In the genomic region with DNA sequence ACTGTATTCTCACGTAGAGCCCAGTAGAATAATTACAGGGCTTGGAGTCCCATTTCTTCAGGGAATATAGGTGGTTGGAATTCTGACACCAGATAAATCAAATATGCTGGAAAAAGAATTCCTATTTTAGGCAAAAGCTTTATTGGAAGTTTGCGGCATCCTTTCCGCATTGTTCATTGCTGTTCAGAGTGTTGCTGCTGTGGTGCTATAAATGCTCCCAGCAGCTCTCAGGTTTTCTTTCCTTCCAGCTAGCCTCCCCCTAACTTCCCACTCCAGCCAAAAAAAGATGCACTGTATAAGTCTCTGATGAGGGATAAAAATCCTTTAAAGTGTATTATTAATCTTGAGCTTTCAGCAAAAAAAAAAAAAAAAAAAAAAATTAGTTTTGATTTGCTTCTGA, we compare ENCODE assay signal across 33 cellular contexts.
"Had no signal": no experiment of that assay in that cellular context is flagged by ENCODE, and none has a peak within 500 bp of the region (broad histone marks: within the 10 kb centered on the region; RNA-seq: fewer than 3 reads in every experiment).

No MANE protein-coding gene starts in this region.

- FAIRE-seq: bronchial epithelial cell, TTC549 had no signal

- H3K9me3 ChIP-seq: adrenal gland, ascending aorta had no signal

- DNase-seq: activated B cell treated with CpG ODN at 0.5 μM for 24 hours; activated CD4-positive, alpha-beta memory T cell treated with anti-CD3 and anti-CD28 coated beads for 36 hours; activated CD4-positive, alpha-beta T cell treated with anti-CD3 and anti-CD28 coated beads for 4 hours; activated CD4-positive, alpha-beta T cell treated with anti-CD3 and anti-CD28 coated beads, Interleukin-2, amount 10 ng/mL, durations not matched to agents 24 days and 14 days; activated CD4-positive, alpha-beta T cell treated with anti-CD3 and anti-CD28 coated beads, Interleukin-2, amount 50 U/mL, for 1 hour; activated CD4-positive, alpha-beta T cell treated with anti-CD3 and anti-CD28 coated beads, Interleukin-2, amount 50 U/mL, for 4 hours; activated CD4-positive, CD25-positive, alpha-beta regulatory T cell treated with anti-CD3 and anti-CD28 coated beads, Interleukin-2, amount 50 U/mL, for 72 hours; activated CD8-positive, alpha-beta memory T cell treated with anti-CD3 and anti-CD28 coated beads, Interleukin-2, amount 50 U/mL, for 4 hours; activated CD8-positive, alpha-beta T cell treated with anti-CD3 and anti-CD28 coated beads for 36 hours; activated effector memory CD4-positive, alpha-beta T cell treated with anti-CD3 and anti-CD28 coated beads, Interleukin-2, amount 50 U/mL, for 16 hours; activated gamma-delta T cell treated with Interleukin-2 at 50 U/mL for 16 hours; activated naive CD4-positive, alpha-beta T cell; activated naive CD4-positive, alpha-beta T cell treated with anti-CD3 and anti-CD28 coated beads for 36 hours; activated naive CD4-positive, alpha-beta T cell treated with anti-CD3 and anti-CD28 coated beads, Interleukin-2, amount 50 U/mL, for 16 hours; activated naive CD8-positive, alpha-beta T cell treated with anti-CD3 and anti-CD28 coated beads for 36 hours; activated T-cell treated with anti-CD3 and anti-CD28 coated beads for 4 hours; activated T-cell treated with anti-CD3 and anti-CD28 coated beads, Interleukin-2, amount 50 U/mL, for 1 hour; activated T-cell treated with anti-CD3 and anti-CD28 coated beads, Interleukin-2, amount 50 U/mL, for 4 hours; activated T-cell treated with anti-CD3 and anti-CD28 coated beads, Interleukin-2, amount 50 U/mL, for 72 hours; adrenal gland; amniotic stem cell; central memory CD4-positive, alpha-beta T cell; SW 1271; T-helper 1 cell; T-helper 2 cell; T-helper 9 cell had no signal

- H3K27ac ChIP-seq: adrenal gland, ascending aorta, cardiac muscle cell, VCaP had no signal

- H3K27me3 ChIP-seq: adrenal gland, ascending aorta, cardiac muscle cell had no signal

- H3K4me1 ChIP-seq: adrenal gland, ascending aorta had no signal

- H3K4me3 ChIP-seq: adrenal gland, ascending aorta, cardiac muscle cell had no signal

- ATAC-seq: activated CD8-positive, alpha-beta T cell treated with anti-CD3 and anti-CD28 coated beads for 36 hours; activated naive CD4-positive, alpha-beta T cell treated with anti-CD3 and anti-CD28 coated beads, Interleukin-2, amount 50 U/mL, for 72 hours; activated T-cell treated with anti-CD3 and anti-CD28 coated beads, Interleukin-2, amount 50 U/mL, for 4 hours; activated T-cell treated with anti-CD3 and anti-CD28 coated beads, Interleukin-2, amount 50 U/mL, for 72 hours; activated T-helper 17 cell treated with anti-CD3 and anti-CD28 coated beads, Interleukin-2, amount 50 U/mL, for 72 hours had no signal
